In the genomic region with DNA sequence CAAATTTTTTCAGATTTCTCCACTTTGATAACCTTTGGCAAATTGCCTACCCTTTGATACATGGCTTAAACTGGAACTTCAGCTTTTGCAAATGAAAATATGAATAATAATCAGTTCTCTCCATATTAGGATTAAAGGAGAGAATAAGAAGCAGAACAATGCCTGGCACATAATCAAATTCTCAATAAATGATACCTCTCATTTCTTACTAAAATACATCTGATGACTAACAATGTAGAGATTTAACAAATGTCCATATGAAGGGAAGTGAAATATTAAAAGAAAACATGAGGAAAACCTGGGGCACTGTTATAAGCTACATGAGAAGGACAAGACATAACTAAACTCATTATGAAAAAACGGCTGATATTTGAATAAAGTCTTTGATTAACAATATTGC, we compare ENCODE assay signal across 23 cellular contexts.
"Had no signal": no experiment of that assay in that cellular context is flagged by ENCODE, and none has a peak within 500 bp of the region (broad histone marks: within the 10 kb centered on the region; RNA-seq: fewer than 3 reads in every experiment).

No MANE protein-coding gene starts in this region.

- H3K27me3 ChIP-seq: esophagus muscularis mucosa, right atrium auricular region, stomach, thyroid gland, vagina had no signal

- H3K4me3 ChIP-seq: esophagus muscularis mucosa, lung, prostate gland, right atrium auricular region, smooth muscle cell, stomach, thyroid gland, vagina had no signal

- DNase-seq: effector CD8-positive, alpha-beta T cell; endodermal cell; hypothalamus; immature natural killer cell; kidney; mesendoderm; midbrain; naive thymus-derived CD8-positive, alpha-beta T cell; nephron progenitor cell; nucleus accumbens; stimulated activated CD4-positive, alpha-beta T cell treated with anti-CD3 and anti-CD28 coated beads, Interleukin-12 subunit alpha, Interleukin-12 subunit beta, amount 100 ng/mL, for 4 hours; stimulated activated CD4-positive, alpha-beta T cell treated with anti-CD3 and anti-CD28 coated beads, Interleukin-1b, Interleukin-23, amount 100 ng/mL, for 48 hours; stimulated activated CD4-positive, alpha-beta T cell treated with anti-CD3 and anti-CD28 coated beads, Interleukin-4, amount 100 ng/mL, for 1 hour; stimulated activated naive CD4-positive, alpha-beta T cell treated with Interleukin-2 at 50 U/mL for 16 hours; stomach; thyroid gland; trophoblast cell had no signal

- H3K9me3 ChIP-seq: prostate gland, thyroid gland, vagina had no signal

- H3K36me3 ChIP-seq: esophagus muscularis mucosa, prostate gland, right atrium auricular region, stomach, thyroid gland, vagina had no signal

- H3K4me2 ChIP-seq: smooth muscle cell had no signal

- H3K4me1 ChIP-seq: esophagus muscularis mucosa, prostate gland, stomach, thyroid gland, vagina had no signal

- H3K27ac ChIP-seq: esophagus muscularis mucosa, prostate gland, right atrium auricular region, stomach, thyroid gland, vagina had no signal
